In genomic region chr7:35468606-35469005, GRCh38 we compare ENCODE assay signal across 28 cellular contexts.
"Had no signal": no experiment of that assay in that cellular context is flagged by ENCODE, and none has a peak within 500 bp of the region (broad histone marks: within the 10 kb centered on the region; RNA-seq: fewer than 3 reads in every experiment).

No MANE protein-coding gene starts in this region.

- H3K4me1 Mint-ChIP-seq: naive B cell; naive thymus-derived CD8-positive, alpha-beta T cell; nephron; stimulated activated effector memory CD8-positive, alpha-beta T cell treated with anti-CD3 and anti-CD28 coated beads, Interleukin-12 subunit alpha, Interleukin-12 subunit beta, amount 100 ng/mL, for 72 hours; stimulated activated naive B cell treated with anti-CD40 and anti-IgM and Interleukin-4, amounts not matched to agents 10 μg/mL and 1 μg/mL and 100 μg/mL, for 72 hours had no signal

- H3K4me1 ChIP-seq: parathyroid adenoma, psoas muscle, right lobe of liver, sigmoid colon, thyroid gland, tibial nerve, upper lobe of left lung, uterus had no signal

- H3K4me2 ChIP-seq: neural progenitor cell had no signal

- H3K36me3 ChIP-seq: neural progenitor cell, ovary, right lobe of liver, sigmoid colon, stomach, thoracic aorta, thyroid gland, tibial nerve, upper lobe of left lung, uterus had no signal

- DNase-seq: naive B cell; naive thymus-derived CD8-positive, alpha-beta T cell; occipital lobe; ovary; posterior cingulate gyrus; psoas muscle; right cardiac atrium; right lobe of liver; sigmoid colon; small intestine; stimulated activated CD4-positive, alpha-beta T cell treated with anti-CD3 and anti-CD28 coated beads, Interleukin-15, amount 100 ng/mL, for 24 hours; stimulated activated CD4-positive, alpha-beta T cell treated with anti-CD3 and anti-CD28 coated beads, Interleukin-2, amount 100 ng/mL, for 24 hours; stimulated activated CD4-positive, alpha-beta T cell treated with anti-CD3 and anti-CD28 coated beads, Interleukin-2, amount 100 ng/mL, for 48 hours; stimulated activated CD4-positive, alpha-beta T cell treated with anti-CD3 and anti-CD28 coated beads, Interleukin-4, amount 100 ng/mL, for 24 hours; stimulated activated naive B cell treated with anti-CD40 and anti-IgM and Interleukin-4, amounts not matched to agents 10 μg/mL and 1 μg/mL and 100 μg/mL, for 72 hours; stimulated activated naive CD4-positive, alpha-beta T cell treated with Interleukin-2 at 50 U/mL for 16 hours; stomach; thyroid gland; upper lobe of left lung; uterus had no signal

- H3K27ac ChIP-seq: neural progenitor cell, ovary, parathyroid adenoma, psoas muscle, right lobe of liver, sigmoid colon, stomach, thoracic aorta, thyroid gland, tibial nerve, upper lobe of left lung, uterus had no signal

- H3K9ac ChIP-seq: neural progenitor cell, parathyroid adenoma had no signal

- H3K9me3 Mint-ChIP-seq: nephron; neural progenitor cell; stimulated activated effector memory CD8-positive, alpha-beta T cell treated with anti-CD3 and anti-CD28 coated beads, Interleukin-12 subunit alpha, Interleukin-12 subunit beta, amount 100 ng/mL, for 72 hours; stimulated activated naive CD8-positive, alpha-beta T cell treated with anti-CD3 and anti-CD28 coated beads, Interleukin-15, Interleukin-2, amounts not matched to agents 100 ng/mL and 50 ng/mL, for 24 hours had no signal

- H2AFZ ChIP-seq: neural progenitor cell, parathyroid adenoma had no signal

- H3K36me3 Mint-ChIP-seq: naive B cell; neural progenitor cell; stimulated activated effector memory CD8-positive, alpha-beta T cell treated with anti-CD3 and anti-CD28 coated beads, Interleukin-12 subunit alpha, Interleukin-12 subunit beta, amount 100 ng/mL, for 72 hours; stimulated activated naive B cell treated with anti-CD40 and anti-IgM and Interleukin-4, amounts not matched to agents 10 μg/mL and 1 μg/mL and 100 μg/mL, for 72 hours had no signal

- H3K79me2 ChIP-seq: parathyroid adenoma had no signal

- H3K4me3 ChIP-seq: neural progenitor cell, ovary, psoas muscle, right lobe of liver, sigmoid colon, stomach, thoracic aorta, thyroid gland, tibial nerve, upper lobe of left lung, uterus had no signal

- H3K27ac Mint-ChIP-seq: naive thymus-derived CD8-positive, alpha-beta T cell; nephron; neural progenitor cell; progenitor cell of endocrine pancreas; stimulated activated effector memory CD8-positive, alpha-beta T cell treated with anti-CD3 and anti-CD28 coated beads, Interleukin-12 subunit alpha, Interleukin-12 subunit beta, amount 100 ng/mL, for 72 hours; stimulated activated naive B cell treated with anti-CD40 and anti-IgM and Interleukin-4, amounts not matched to agents 10 μg/mL and 1 μg/mL and 100 μg/mL, for 72 hours; stimulated activated naive CD8-positive, alpha-beta T cell treated with anti-CD3 and anti-CD28 coated beads, Interleukin-15, Interleukin-2, amounts not matched to agents 100 ng/mL and 50 ng/mL, for 24 hours had no signal

- H3K4me3 Mint-ChIP-seq: naive B cell; naive thymus-derived CD8-positive, alpha-beta T cell; nephron; neural progenitor cell; stimulated activated effector memory CD8-positive, alpha-beta T cell treated with anti-CD3 and anti-CD28 coated beads, Interleukin-12 subunit alpha, Interleukin-12 subunit beta, amount 100 ng/mL, for 72 hours; stimulated activated naive B cell treated with anti-CD40 and anti-IgM and Interleukin-4, amounts not matched to agents 10 μg/mL and 1 μg/mL and 100 μg/mL, for 72 hours; stimulated activated naive CD8-positive, alpha-beta T cell treated with anti-CD3 and anti-CD28 coated beads, Interleukin-15, Interleukin-2, amounts not matched to agents 100 ng/mL and 50 ng/mL, for 24 hours had no signal

- ATAC-seq: naive thymus-derived CD8-positive, alpha-beta T cell; psoas muscle; right cardiac atrium; right lobe of liver; stimulated activated effector memory CD8-positive, alpha-beta T cell treated with anti-CD3 and anti-CD28 coated beads, Interleukin-12 subunit alpha, Interleukin-12 subunit beta, amount 100 ng/mL, for 72 hours; stimulated activated naive B cell treated with anti-CD40 and anti-IgM and Interleukin-4, amounts not matched to agents 10 μg/mL and 1 μg/mL and 100 μg/mL, for 72 hours had no signal

- H3K9me3 ChIP-seq: ovary, psoas muscle, right lobe of liver, sigmoid colon, stomach, thoracic aorta, thyroid gland, tibial nerve, upper lobe of left lung, uterus had no signal

- H3K27me3 ChIP-seq: neural progenitor cell, ovary, right lobe of liver, sigmoid colon, thyroid gland, tibial nerve, upper lobe of left lung, uterus had no signal
